12 cellular contexts compared by ENCODE assay signal in the genomic region with DNA sequence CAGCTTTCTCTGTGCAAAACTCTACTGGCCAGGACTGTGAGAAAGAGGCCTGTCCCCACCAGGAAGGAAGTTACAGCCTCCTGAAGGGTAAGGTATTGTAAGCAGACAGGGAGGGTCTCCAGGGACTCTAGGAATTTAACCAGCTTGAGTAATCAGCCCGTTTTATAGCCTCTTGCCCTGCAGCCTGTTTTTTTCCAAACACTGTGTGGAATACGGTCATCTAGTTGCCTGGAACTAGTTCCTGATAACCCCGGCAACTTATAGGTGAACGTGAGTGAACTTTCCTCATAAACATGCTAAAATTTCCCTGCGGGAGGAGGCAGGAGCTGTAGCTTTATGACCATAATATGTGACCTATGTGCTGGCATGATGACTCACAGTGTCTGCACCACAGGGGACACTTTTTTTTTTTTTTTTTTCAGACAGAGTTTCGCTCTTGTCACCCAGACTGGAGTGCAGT.
A peak's percentile ranks its signal among the peaks of the same experiment; 100 is the strongest.
DNase-seq lines count a peak whose midpoint lies in the region; ATAC-seq, FAIRE-seq and TF ChIP-seq lines count a peak whose summit lies in the region.
"Had no signal": no experiment of that assay in that cellular context is flagged by ENCODE, and none has a peak within 500 bp of the region (broad histone marks: within the 10 kb centered on the region; RNA-seq: fewer than 3 reads in every experiment).

No MANE protein-coding gene starts in this region.

- no peak for TF ChIP-seq EP300 in H1 (IDR thresholded peaks at IDR 0.05; ENCODE audit: borderline replicate concordance in 1 of 2, low read depth in 2 of 2, low read length in 2 of 2)

- no peak overlapping the region for H2BK15ac ChIP-seq in H1 (ENCODE audit: low read length)

- H3K27ac ChIP-seq in H1 (ENCODE audit: low read depth, low read length) (peak overlapping the region; percentile 33), spleen (no peak overlapping the region)
- H3K27ac ChIP-seq: adrenal gland had no signal

- TF ChIP-seq RAD21 in H1 (IDR thresholded peaks at IDR 0.05 in 1 of 2, conservative IDR thresholded peaks at IDR 0.05 in 1 of 2; ENCODE audit: low read depth in 2 of 2, low read length in 2 of 2) = no peak

- peak overlapping the region in 1 of 2 experiments; percentile 21; a peak in 1 of 4 replicates for H3K4me2 ChIP-seq in H1 (ENCODE audit: insufficient read depth in 1 of 2, low read depth in 2 of 2, low read length in 2 of 2)

- H4K20me1 ChIP-seq in H1 (replicated peaks in 1 of 2; ENCODE audit: control insufficient read depth in 1 of 2, insufficient read depth in 2 of 2, low read length in 2 of 2) = no peaks in the 10 kb centered on the region

- peak overlapping the region; percentile 49 for H4K5ac ChIP-seq in H1 (ENCODE audit: insufficient read length, low read depth, low read length)

- 65% methylated on average over 5 of the region's 6 CpGs; no CpG with 5 or more reads in 1 of the 2 experiments for WGBS in H1 (ENCODE audit: extremely low coverage in 1 of 2, insufficient coverage in 1 of 2, insufficient read length in 1 of 2, insufficient replicate concordance in 2 of 2, low coverage in 1 of 2, low lambda C conversion rate in 2 of 2, missing lambda C conversion rate in 1 of 2), 2 experiments
- 66 to 78% (median 70%) methylated on average over 6 of the region's 6 CpGs for WGBS in spleen, 5 donors

- H2BK5ac ChIP-seq in H1 (ENCODE audit: low read depth, low read length) = peak overlapping the region; percentile 91

- H3K79me1 ChIP-seq in H1 (ENCODE audit: low read depth, low read length) = no peaks in the 10 kb centered on the region; the same call in 1 of the 2 replicates

- H3K36me3 ChIP-seq in H1 (ENCODE audit: control insufficient read depth in 2 of 4, insufficient read depth in 4 of 4, low read length in 3 of 4) (peaks cover 0 to 42% (median 15%) of the 10 kb centered on the region in 4 experiments; a peak in 6 of 8 replicates), spleen (no peaks in the 10 kb centered on the region)
- H3K36me3 ChIP-seq: adrenal gland had no signal

- DNase-seq in activated CD8-positive, alpha-beta memory T cell treated with anti-CD3 and anti-CD28 coated beads for 24 hours = peak; percentile 58
- no peak for DNase-seq in activated CD8-positive, alpha-beta memory T cell treated with anti-CD3 and anti-CD28 coated beads, Interleukin-2, amount 10 ng/mL, durations not matched to agents 7 days and 5 days
- DNase-seq in M059J (ENCODE audit: low read depth) (peak; percentile 73), H1 (ENCODE audit: low read depth in 1 of 2, low spot score in 2 of 2) (no peak), skeletal muscle cell (ENCODE audit: low read depth) (peak; percentile 56), spleen (no peak)
- no peak for DNase-seq in stimulated activated CD4-positive, alpha-beta T cell treated with anti-CD3 and anti-CD28 coated beads, Interleukin-2, amount 100 ng/mL, for 24 hours
- DNase-seq: IMR-90, naive B cell, NCI-H774 had no signal

- H3K36me3 Mint-ChIP-seq in activated CD8-positive, alpha-beta memory T cell treated with anti-CD3 and anti-CD28 coated beads, Interleukin-2, amount 10 ng/mL, durations not matched to agents 7 days and 5 days = no peaks in the 10 kb centered on the region

- TF ChIP-seq POLR2A in H1 (IDR thresholded peaks at IDR 0.05; ENCODE audit: control extremely low read depth in 1 of 2, low read depth in 2 of 2, low read length in 2 of 2) (no peak), spleen (IDR thresholded peaks at IDR 0.05) (no peak)

- H3K56ac ChIP-seq in H1 (replicated peaks; ENCODE audit: insufficient read length, low read depth, low read length) = no peak overlapping the region

- H3K27me3 Mint-ChIP-seq in activated CD8-positive, alpha-beta memory T cell treated with anti-CD3 and anti-CD28 coated beads, Interleukin-2, amount 10 ng/mL, durations not matched to agents 7 days and 5 days = peaks cover 13% of the 10 kb centered on the region

- H3K27me3 ChIP-seq in H1 (replicated peaks in 1 of 4; ENCODE audit: control insufficient read depth in 3 of 4, extremely low read depth in 1 of 4, insufficient read depth in 3 of 4, low read length in 3 of 4) = no peaks in the 10 kb centered on the region
- H3K27me3 ChIP-seq in spleen (replicated peaks in 1 of 7) = peaks cover 0 to 4% (median 0%) of the 10 kb centered on the region in 7 donors
- H3K27me3 ChIP-seq: adrenal gland had no signal

- H3K9me3 Mint-ChIP-seq in activated CD8-positive, alpha-beta memory T cell treated with anti-CD3 and anti-CD28 coated beads, Interleukin-2, amount 10 ng/mL, durations not matched to agents 7 days and 5 days (ENCODE audit: low read depth) = no peaks in the 10 kb centered on the region

- no peak for ATAC-seq in activated CD8-positive, alpha-beta memory T cell treated with anti-CD3 and anti-CD28 coated beads, Interleukin-2, amount 10 ng/mL, durations not matched to agents 7 days and 5 days
- ATAC-seq in HG03159 (IDR thresholded peaks at IDR 0.05; ENCODE audit: unreplicated experiment) = no peak

- POLR2A ChIA-PET in H1 (lab: Charles Lee; ENCODE audit: partially characterized antibody) = interaction anchor here (0.9 to 2.3 kb wide), 5 partner anchors 9 to 32 kb away, joined by 3 to 10 read pairs (median 3); no protein-coding TSS in a partner anchor

- H2AFZ ChIP-seq in H1 (ENCODE audit: low read length) = no peak overlapping the region

- peaks cover 0 to 25% (median 18%) of the 10 kb centered on the region in 4 experiments; a peak in 6 of 7 replicates for H3K4me1 ChIP-seq in H1 (replicated peaks in 1 of 4; ENCODE audit: control insufficient read depth in 3 of 4, insufficient read depth in 4 of 4, low read length in 3 of 4)
- no peaks in the 10 kb centered on the region for H3K4me1 ChIP-seq in spleen
- H3K4me1 ChIP-seq: adrenal gland had no signal

- no peaks in the 10 kb centered on the region for H3K23me2 ChIP-seq in H1 (ENCODE audit: low read depth, low read length)

- H3K4ac ChIP-seq in H1 (replicated peaks; ENCODE audit: insufficient read length, low read depth, low read length) = peak overlapping the region; percentile 38

- peak overlapping the region; percentile 93 for H4K91ac ChIP-seq in H1 (replicated peaks; ENCODE audit: insufficient read length, low read length)

- CTCF ChIA-PET in activated CD8-positive, alpha-beta memory T cell treated with anti-CD3 and anti-CD28 coated beads, Interleukin-2, amount 10 ng/mL, durations not matched to agents 7 days and 5 days (lab: Charles Lee) = no interaction called here
- CTCF ChIA-PET in H1 (lab: Charles Lee; ENCODE audit: partially characterized antibody) = interaction anchor here (0.7 to 1.6 kb wide), 6 partner anchors 9 to 145 kb away, joined by 3 to 4 read pairs (median 3); no protein-coding TSS in a partner anchor

- H3K23ac ChIP-seq in H1 (ENCODE audit: insufficient read length) = no peak overlapping the region

- H2AK5ac ChIP-seq in H1 (ENCODE audit: low read depth, low read length) = no peak overlapping the region

- H3K4me3 ChIP-seq in H1 (ENCODE audit: extremely low read depth in 1 of 4, insufficient read depth in 2 of 4, low read depth in 3 of 4, low read length in 4 of 4) (no peak overlapping the region), skeletal muscle cell (ENCODE audit: low read depth, low read length) (no peak overlapping the region), spleen (no peak overlapping the region)
- H3K4me3 ChIP-seq: adrenal gland had no signal

- no peak overlapping the region; a peak in 1 of 7 replicates for H3K9ac ChIP-seq in H1 (replicated peaks in 1 of 4; ENCODE audit: extremely low read depth in 1 of 4, low read depth in 3 of 4, low read length in 3 of 4)

- intact Hi-C loops in spleen (cut with DNase I; ENCODE audit: low total_unique reads) = no loop called here

- peak; percentile 7 for FAIRE-seq in H1 (lab: Jason Lieb, UNC)

- H3K79me2 ChIP-seq in H1 (ENCODE audit: control insufficient read depth in 1 of 2, insufficient read depth in 2 of 2, low read length in 2 of 2) = peaks cover 0 to 34% of the 10 kb centered on the region in 2 experiments; a peak in 2 of 4 replicates

- peak overlapping the region; percentile 60 for H3K18ac ChIP-seq in H1 (ENCODE audit: extremely low read depth, low read length)

- H3K27ac Mint-ChIP-seq in activated CD8-positive, alpha-beta memory T cell treated with anti-CD3 and anti-CD28 coated beads, Interleukin-2, amount 10 ng/mL, durations not matched to agents 7 days and 5 days = no peak overlapping the region
- H3K27ac Mint-ChIP-seq: naive B cell had no signal

- H3K4me3 Mint-ChIP-seq in activated CD8-positive, alpha-beta memory T cell treated with anti-CD3 and anti-CD28 coated beads, Interleukin-2, amount 10 ng/mL, durations not matched to agents 7 days and 5 days = no peak overlapping the region
- H3K4me3 Mint-ChIP-seq: naive B cell had no signal

- H4K8ac ChIP-seq in H1 (ENCODE audit: extremely low read depth, insufficient read depth, low read length) = no peak overlapping the region

- no peak overlapping the region for H3K14ac ChIP-seq in H1 (ENCODE audit: insufficient read length)

- H2BK20ac ChIP-seq in H1 (ENCODE audit: low read length) = peak overlapping the region; percentile 94

- no peaks in the 10 kb centered on the region for H3K4me1 Mint-ChIP-seq in activated CD8-positive, alpha-beta memory T cell treated with anti-CD3 and anti-CD28 coated beads, Interleukin-2, amount 10 ng/mL, durations not matched to agents 7 days and 5 days

- H2BK120ac ChIP-seq in H1 (replicated peaks; ENCODE audit: low read depth, low read length) = peak overlapping the region; percentile 93

- no peak for TF ChIP-seq CTCF in H1 (IDR thresholded peaks at IDR 0.05; ENCODE audit: control extremely low read depth in 1 of 3, insufficient read depth in 1 of 3, low read depth in 1 of 3, low read length in 3 of 3)
- TF ChIP-seq CTCF in spleen (IDR thresholded peaks at IDR 0.05 in 8 of 11, conservative IDR thresholded peaks at IDR 0.05 in 3 of 11) = no peak

- peak overlapping the region; percentile 75 for H2BK12ac ChIP-seq in H1 (ENCODE audit: low read depth, low read length)

- H3K9me3 ChIP-seq in H1 (ENCODE audit: insufficient read depth in 2 of 2, low read depth in 1 of 2, low read length in 1 of 2) (peaks cover 3 to 15% of the 10 kb centered on the region in 2 experiments; a peak in 2 of 4 replicates), spleen (peaks cover 0 to 12% (median 0%) of the 10 kb centered on the region in 8 donors)
- H3K9me3 ChIP-seq: adrenal gland had no signal

TF ChIP-seq in H1, 55 proteins besides CTCF, POLR2A, EP300 and RAD21 (continues in another document):
- TF ChIP-seq, protein P1, sequence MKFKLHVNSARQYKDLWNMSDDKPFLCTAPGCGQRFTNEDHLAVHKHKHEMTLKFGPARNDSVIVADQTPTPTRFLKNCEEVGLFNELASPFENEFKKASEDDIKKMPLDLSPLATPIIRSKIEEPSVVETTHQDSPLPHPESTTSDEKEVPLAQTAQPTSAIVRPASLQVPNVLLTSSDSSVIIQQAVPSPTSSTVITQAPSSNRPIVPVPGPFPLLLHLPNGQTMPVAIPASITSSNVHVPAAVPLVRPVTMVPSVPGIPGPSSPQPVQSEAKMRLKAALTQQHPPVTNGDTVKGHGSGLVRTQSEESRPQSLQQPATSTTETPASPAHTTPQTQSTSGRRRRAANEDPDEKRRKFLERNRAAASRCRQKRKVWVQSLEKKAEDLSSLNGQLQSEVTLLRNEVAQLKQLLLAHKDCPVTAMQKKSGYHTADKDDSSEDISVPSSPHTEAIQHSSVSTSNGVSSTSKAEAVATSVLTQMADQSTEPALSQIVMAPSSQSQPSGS (IDR thresholded peaks at IDR 0.05; ENCODE audit: low read length) = no peak
- TF ChIP-seq SIX5 (IDR thresholded peaks at IDR 0.05; ENCODE audit: low read depth, low read length) (no peak), SP4 (IDR thresholded peaks at IDR 0.05; ENCODE audit: low read length) (no peak)

Comparison
In these comparisons a context has a peak if more than half of its experiments do, and no peak if none do; other contexts are left out.
1. DNase-seq: peak in activated CD8-positive, alpha-beta memory T cell treated with anti-CD3 and anti-CD28 coated beads for 24 hours (single experiment), M059J (single experiment) and skeletal muscle cell (single experiment); none in activated CD8-positive, alpha-beta memory T cell treated with anti-CD3 and anti-CD28 coated beads, Interleukin-2, amount 10 ng/mL, durations not matched to agents 7 days and 5 days (single experiment), H1 (0 of 2), stimulated activated CD4-positive, alpha-beta T cell treated with anti-CD3 and anti-CD28 coated beads, Interleukin-2, amount 100 ng/mL, for 24 hours (0 of 2) and spleen (single experiment).